Comparison of ENCODE assay signal across 12 cellular contexts in the genomic region with DNA sequence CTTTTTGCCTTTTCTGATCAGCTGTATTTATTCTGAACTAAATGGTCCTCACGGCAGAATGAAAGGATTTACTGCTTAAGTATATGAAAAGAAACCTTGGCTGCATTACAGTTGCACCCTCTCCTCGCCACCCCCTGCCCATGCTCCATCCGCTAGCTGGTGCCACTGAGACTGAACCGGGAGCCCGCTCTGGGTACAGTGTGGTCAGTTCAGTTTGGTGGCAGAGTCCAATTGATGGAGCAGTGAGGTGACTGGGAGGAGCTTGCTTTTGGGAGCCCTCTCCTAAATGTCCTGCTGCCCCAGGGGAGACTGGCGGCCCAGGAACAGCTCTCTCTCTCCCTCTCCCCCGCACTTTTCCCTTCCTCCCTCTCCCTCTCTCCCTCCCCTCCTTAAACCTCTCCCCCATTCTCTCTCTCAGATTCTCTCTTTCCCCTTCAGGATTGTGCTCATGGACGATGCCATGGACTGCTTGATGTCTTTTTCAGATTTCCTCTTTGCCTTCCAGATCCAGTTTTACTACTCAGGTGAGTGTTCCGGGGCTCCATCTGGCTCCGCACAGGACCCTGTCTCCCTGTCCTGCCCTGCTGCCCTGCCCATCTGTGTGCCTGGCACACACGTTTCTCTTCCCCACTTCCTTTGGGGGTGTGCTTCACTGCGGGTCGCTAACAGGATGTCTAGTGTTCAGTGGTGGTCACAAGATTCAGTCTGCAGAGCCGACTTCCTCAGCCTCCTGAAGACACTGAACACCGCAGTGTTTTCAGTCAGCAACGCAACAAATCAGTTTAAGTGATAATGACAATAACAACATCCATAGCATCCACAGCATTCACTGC. TPM values are rescaled to one million over a fixed set of nuclear protein-coding genes. Genes with fewer than 3 reads are reported as not detected.
DNase-seq lines count a peak whose midpoint lies in the region; ATAC-seq and TF ChIP-seq lines count a peak whose summit lies in the region.
"Had no signal": no experiment of that assay in that cellular context is flagged by ENCODE, and none has a peak within 500 bp of the region (broad histone marks: within the 10 kb centered on the region; RNA-seq: fewer than 3 reads in every experiment).

No MANE protein-coding gene starts in this region.

- H3K27me3 Mint-ChIP-seq in activated naive CD4-positive, alpha-beta T cell treated with anti-CD3 and anti-CD28 coated beads, Interleukin-2, amount 10 ng/mL, durations not matched to agents 7 days and 5 days: no peaks in the 10 kb centered on the region
- H3K27me3 Mint-ChIP-seq in activated CD4-positive, alpha-beta memory T cell treated with anti-CD3 and anti-CD28 coated beads, Interleukin-2, amount 10 ng/mL, durations not matched to agents 7 days and 5 days: no peaks in the 10 kb centered on the region
- H3K27me3 Mint-ChIP-seq in glutamatergic neuron (ENCODE audit: unreplicated experiment): peaks cover 11% of the 10 kb centered on the region

- no peaks in the 10 kb centered on the region for H3K36me3 Mint-ChIP-seq in activated naive CD4-positive, alpha-beta T cell treated with anti-CD3 and anti-CD28 coated beads, Interleukin-2, amount 10 ng/mL, durations not matched to agents 7 days and 5 days
- peaks cover 3% of the 10 kb centered on the region for H3K36me3 Mint-ChIP-seq in activated CD4-positive, alpha-beta memory T cell treated with anti-CD3 and anti-CD28 coated beads, Interleukin-2, amount 10 ng/mL, durations not matched to agents 7 days and 5 days (ENCODE audit: low read depth)
- H3K36me3 Mint-ChIP-seq in glutamatergic neuron (ENCODE audit: unreplicated experiment): peaks cover 5% of the 10 kb centered on the region

- H3K27ac Mint-ChIP-seq in activated naive CD4-positive, alpha-beta T cell treated with anti-CD3 and anti-CD28 coated beads, Interleukin-2, amount 10 ng/mL, durations not matched to agents 7 days and 5 days: peak overlapping the region; percentile 89
- H3K27ac Mint-ChIP-seq in activated CD4-positive, alpha-beta memory T cell treated with anti-CD3 and anti-CD28 coated beads, Interleukin-2, amount 10 ng/mL, durations not matched to agents 7 days and 5 days: peak overlapping the region; percentile 19
- H3K27ac Mint-ChIP-seq in glutamatergic neuron (ENCODE audit: unreplicated experiment): peak overlapping the region; percentile 11

- no peaks in the 10 kb centered on the region for H3K9me3 Mint-ChIP-seq in activated naive CD4-positive, alpha-beta T cell treated with anti-CD3 and anti-CD28 coated beads, Interleukin-2, amount 10 ng/mL, durations not matched to agents 7 days and 5 days
- no peaks in the 10 kb centered on the region for H3K9me3 Mint-ChIP-seq in activated CD4-positive, alpha-beta memory T cell treated with anti-CD3 and anti-CD28 coated beads, Interleukin-2, amount 10 ng/mL, durations not matched to agents 7 days and 5 days
- peaks cover 8% of the 10 kb centered on the region for H3K9me3 Mint-ChIP-seq in glutamatergic neuron (ENCODE audit: unreplicated experiment)

- peak; percentile 64 for DNase-seq in activated naive CD4-positive, alpha-beta T cell treated with anti-CD3 and anti-CD28 coated beads, Interleukin-2, amount 10 ng/mL, durations not matched to agents 7 days and 5 days
- DNase-seq in activated naive CD4-positive, alpha-beta T cell treated with Interleukin-2 at 50 U/mL for 16 hours: no peak
- peak; percentile 45 for DNase-seq in activated CD4-positive, alpha-beta memory T cell treated with anti-CD3 and anti-CD28 coated beads, Interleukin-2, amount 10 ng/mL, durations not matched to agents 7 days and 5 days
- DNase-seq in glutamatergic neuron (no peak), islet precursor cell (no peak), NCI-H82 treated with DMSO at 0.1 percent for 48 hours (lab: John Stamatoyannopoulos, UW; ENCODE audit: unreplicated experiment) (no peak), GF-D8 (lab: John Stamatoyannopoulos, UW) (no peak)
- DNase-seq: MM.1S, NCI-H510A, SHP77 treated with DMSO at 0.1 percent for 48 hours, WERI-Rb-1 had no signal

- no peak for TF ChIP-seq CTCF in glutamatergic neuron (IDR thresholded peaks at IDR 0.05; ENCODE audit: partially characterized antibody, unreplicated experiment)

- peaks cover 40% of the 10 kb centered on the region for H3K4me1 Mint-ChIP-seq in activated naive CD4-positive, alpha-beta T cell treated with anti-CD3 and anti-CD28 coated beads, Interleukin-2, amount 10 ng/mL, durations not matched to agents 7 days and 5 days
- peaks cover 26% of the 10 kb centered on the region for H3K4me1 Mint-ChIP-seq in activated CD4-positive, alpha-beta memory T cell treated with anti-CD3 and anti-CD28 coated beads, Interleukin-2, amount 10 ng/mL, durations not matched to agents 7 days and 5 days
- peaks cover 19% of the 10 kb centered on the region for H3K4me1 Mint-ChIP-seq in glutamatergic neuron (ENCODE audit: low read depth, unreplicated experiment)

- no peak for ATAC-seq in GM18520 (IDR thresholded peaks at IDR 0.05; ENCODE audit: unreplicated experiment)

- CTCF ChIA-PET in activated naive CD4-positive, alpha-beta T cell treated with anti-CD3 and anti-CD28 coated beads, Interleukin-2, amount 10 ng/mL, durations not matched to agents 7 days and 5 days (lab: Charles Lee): interaction anchor here (0.7 to 3.1 kb wide), 13 partner anchors 10 to 766 kb away, joined by 3 to 22 read pairs (median 3); no protein-coding TSS in a partner anchor
- CTCF ChIA-PET in activated CD4-positive, alpha-beta memory T cell treated with anti-CD3 and anti-CD28 coated beads, Interleukin-2, amount 10 ng/mL, durations not matched to agents 7 days and 5 days (lab: Charles Lee): interaction anchor here (0.5 to 2.9 kb wide), 13 partner anchors 11 to 311 kb away, joined by 3 to 12 read pairs (median 3); no protein-coding TSS in a partner anchor

- POLR2A ChIA-PET in activated CD4-positive, alpha-beta memory T cell treated with anti-CD3 and anti-CD28 coated beads, Interleukin-2, amount 10 ng/mL, durations not matched to agents 7 days and 5 days (lab: Charles Lee): interaction anchor here (1.0 to 1.4 kb wide), 4 partner anchors 8 to 219 kb away, joined by 3 to 6 read pairs (median 4); partner anchors contain the start of gene CSTPP1

- H3K4me3 Mint-ChIP-seq in activated naive CD4-positive, alpha-beta T cell treated with anti-CD3 and anti-CD28 coated beads, Interleukin-2, amount 10 ng/mL, durations not matched to agents 7 days and 5 days: peak overlapping the region; percentile 40
- H3K4me3 Mint-ChIP-seq in activated CD4-positive, alpha-beta memory T cell treated with anti-CD3 and anti-CD28 coated beads, Interleukin-2, amount 10 ng/mL, durations not matched to agents 7 days and 5 days: peak overlapping the region; percentile 5
- H3K4me3 Mint-ChIP-seq in glutamatergic neuron (ENCODE audit: unreplicated experiment): no peak overlapping the region

RNA-seq across cellular contexts. Expression of gene ARFGAP2, which starts 21.7 kb away (rescaled TPM):
- 10 to 100 TPM; 82.0 to 85.7 TPM for total RNA-seq in activated CD4-positive, alpha-beta memory T cell treated with anti-CD3 and anti-CD28 coated beads, Interleukin-2, amount 10 ng/mL, durations not matched to agents 7 days and 5 days
- total RNA-seq in glutamatergic neuron (ENCODE audit: unreplicated experiment): 119 TPM

RNA-seq across cellular contexts. Expression of gene PACSIN3, which starts 31.3 kb away (rescaled TPM):
- total RNA-seq in activated CD4-positive, alpha-beta memory T cell treated with anti-CD3 and anti-CD28 coated beads, Interleukin-2, amount 10 ng/mL, durations not matched to agents 7 days and 5 days: 1 to 10 TPM in 1 of 2 experiments, under 1 TPM in 1; 0.91 to 1.2 TPM
- total RNA-seq in glutamatergic neuron (ENCODE audit: unreplicated experiment): 2.2 TPM

RNA-seq across cellular contexts. Expression of gene DDB2, which starts 59.8 kb away (rescaled TPM):
- total RNA-seq in activated CD4-positive, alpha-beta memory T cell treated with anti-CD3 and anti-CD28 coated beads, Interleukin-2, amount 10 ng/mL, durations not matched to agents 7 days and 5 days: 100 to 1,000 TPM; 159 to 163 TPM
- total RNA-seq in glutamatergic neuron (ENCODE audit: unreplicated experiment): 12.6 TPM

Comparison
In these comparisons a context has a peak if more than half of its experiments do, and no peak if none do; other contexts are left out.
1. DNase-seq: peak in activated naive CD4-positive, alpha-beta T cell treated with anti-CD3 and anti-CD28 coated beads, Interleukin-2, amount 10 ng/mL, durations not matched to agents 7 days and 5 days (single experiment) and activated CD4-positive, alpha-beta memory T cell treated with anti-CD3 and anti-CD28 coated beads, Interleukin-2, amount 10 ng/mL, durations not matched to agents 7 days and 5 days (single experiment); none in activated naive CD4-positive, alpha-beta T cell treated with Interleukin-2 at 50 U/mL for 16 hours (single experiment), glutamatergic neuron (single experiment), islet precursor cell (single experiment), NCI-H82 treated with DMSO at 0.1 percent for 48 hours (single experiment) and GF-D8 (single experiment).
2. H3K27ac Mint-ChIP-seq: peak in every context shown above with its lines; median percentile 89 in activated naive CD4-positive, alpha-beta T cell treated with anti-CD3 and anti-CD28 coated beads, Interleukin-2, amount 10 ng/mL, durations not matched to agents 7 days and 5 days; 19 in activated CD4-positive, alpha-beta memory T cell treated with anti-CD3 and anti-CD28 coated beads, Interleukin-2, amount 10 ng/mL, durations not matched to agents 7 days and 5 days; 11 in glutamatergic neuron.
3. RNA of gene DDB2, which starts 59.8 kb away (total RNA-seq): 159 to 163 TPM in activated CD4-positive, alpha-beta memory T cell treated with anti-CD3 and anti-CD28 coated beads, Interleukin-2, amount 10 ng/mL, durations not matched to agents 7 days and 5 days; 12.6 TPM in glutamatergic neuron (single experiment); every median in the first group is over 10 times any median in the second.